20 cellular contexts compared by ENCODE assay signal in the genomic region with DNA sequence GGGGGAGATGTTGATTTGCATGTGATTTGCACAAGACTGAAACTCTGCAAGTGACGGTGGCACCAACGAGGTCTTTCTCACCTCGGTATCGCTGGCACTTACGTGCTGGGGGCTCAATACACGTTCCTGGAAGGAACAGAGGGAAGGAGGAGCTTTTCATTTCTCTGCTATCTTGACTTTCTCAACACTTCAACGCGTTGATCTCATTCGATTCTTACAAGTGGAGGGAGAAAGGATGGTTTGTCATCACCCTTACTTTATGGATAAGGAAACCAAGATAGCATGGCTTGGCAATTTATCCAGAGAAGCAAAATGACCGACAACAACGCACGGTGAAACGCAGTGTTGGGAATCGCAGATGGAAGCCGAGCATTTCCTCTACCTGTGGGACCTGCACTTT.
DNase-seq lines count a peak whose midpoint lies in the region; ATAC-seq, FAIRE-seq and TF ChIP-seq lines count a peak whose summit lies in the region.
"Had no signal": no experiment of that assay in that cellular context is flagged by ENCODE, and none has a peak within 500 bp of the region (broad histone marks: within the 10 kb centered on the region; RNA-seq: fewer than 3 reads in every experiment).

No MANE protein-coding gene starts in this region.

- H4K20me1 ChIP-seq in GM23338 (replicated peaks; ENCODE audit: insufficient read depth) (no peaks in the 10 kb centered on the region), osteoblast (ENCODE audit: insufficient read depth, low read length) (no peaks in the 10 kb centered on the region)

- TF ChIP-seq CTCF in D721Med (IDR thresholded peaks at IDR 0.05; ENCODE audit: insufficient read depth, missing control alignments) (no peak), GM23338 (conservative IDR thresholded peaks at IDR 0.05; ENCODE audit: low read depth in 2 of 2) (no peak), endodermal cell (conservative IDR thresholded peaks at IDR 0.05) (no peak), progenitor cell of endocrine pancreas (IDR thresholded peaks at IDR 0.05; ENCODE audit: unreplicated experiment) (no peak), osteoblast (IDR thresholded peaks at IDR 0.05; ENCODE audit: extremely low read depth, low read depth, low read length) (no peak)

- 82 to 90% methylated on average over 11 to 15 of the region's 15 CpGs for WGBS in endodermal cell (ENCODE audit: insufficient coverage in 1 of 2, insufficient read length in 1 of 2), 2 experiments

- H3K36me3 ChIP-seq in GM23338 (ENCODE audit: insufficient read depth) (0 out of 2 replicates have a peak, but pooled peaks cover 6% of the 10 kb centered on the region), endodermal cell (ENCODE audit: control insufficient read depth, insufficient read depth, low read length) (no peaks in the 10 kb centered on the region), osteoblast (ENCODE audit: insufficient read depth, low read length) (no peaks in the 10 kb centered on the region)
- H3K36me3 ChIP-seq: BE2C, HAP-1 had no signal

- no peak overlapping the region for H3K27ac Mint-ChIP-seq in GM23338
- no peak overlapping the region for H3K27ac Mint-ChIP-seq in endodermal cell
- peak overlapping the region; percentile 21 for H3K27ac Mint-ChIP-seq in progenitor cell of endocrine pancreas
- H3K27ac Mint-ChIP-seq: CD4-positive, CD25-positive, alpha-beta regulatory T cell; CD8-positive, alpha-beta memory T cell had no signal

- H3F3A ChIP-seq in GM23338 (replicated peaks; ENCODE audit: low read depth), result no peaks in the 10 kb centered on the region

- peak; percentile 16 for FAIRE-seq in D721Med (lab: Jason Lieb, UNC)
- FAIRE-seq: A204.1 had no signal

- ATAC-seq in GM23338, result no peak
- no peak for ATAC-seq in esophagus mucosa
- no peak for ATAC-seq in HG02642 (IDR thresholded peaks at IDR 0.05; ENCODE audit: poor library complexity, unreplicated experiment)

- H2AFZ ChIP-seq in GM23338 (peak overlapping the region; percentile 56; the same call in 1 of the 2 replicates), osteoblast (ENCODE audit: low read length) (no peak overlapping the region)

- 0 out of 3 replicates have a peak, but pooled peaks cover 4% of the 10 kb centered on the region for H3K36me3 Mint-ChIP-seq in GM23338 (ENCODE audit: low read depth)
- no peaks in the 10 kb centered on the region for H3K36me3 Mint-ChIP-seq in endodermal cell (ENCODE audit: low read depth)
- H3K36me3 Mint-ChIP-seq in progenitor cell of endocrine pancreas (ENCODE audit: insufficient read depth), result peaks cover 1% of the 10 kb centered on the region
- H3K36me3 Mint-ChIP-seq: CD4-positive, CD25-positive, alpha-beta regulatory T cell; CD8-positive, alpha-beta memory T cell had no signal

- H3K27me3 Mint-ChIP-seq in GM23338 (ENCODE audit: insufficient read depth, low read depth, poor library complexity), result peaks cover 2% of the 10 kb centered on the region
- H3K27me3 Mint-ChIP-seq in endodermal cell (ENCODE audit: insufficient read depth), result peaks cover 12% of the 10 kb centered on the region
- H3K27me3 Mint-ChIP-seq in progenitor cell of endocrine pancreas, result peaks cover 23% of the 10 kb centered on the region

- H3K27ac ChIP-seq in GM23338 (ENCODE audit: low read depth) (no peak overlapping the region), endodermal cell (ENCODE audit: low read depth, low read length) (no peak overlapping the region), osteoblast (ENCODE audit: low read depth, low read length) (no peak overlapping the region)
- H3K27ac ChIP-seq: HL-60 had no signal

- H3K4me1 Mint-ChIP-seq in GM23338, result peaks cover 4% of the 10 kb centered on the region; the same call in 2 of the 3 replicates
- peaks cover 18% of the 10 kb centered on the region for H3K4me1 Mint-ChIP-seq in endodermal cell
- H3K4me1 Mint-ChIP-seq in progenitor cell of endocrine pancreas (ENCODE audit: low read depth), result peaks cover 5% of the 10 kb centered on the region
- H3K4me1 Mint-ChIP-seq: CD4-positive, CD25-positive, alpha-beta regulatory T cell; CD8-positive, alpha-beta memory T cell had no signal

- H3K4me1 ChIP-seq in GM23338 (ENCODE audit: insufficient read depth) (no peaks in the 10 kb centered on the region; the same call in 1 of the 2 replicates), endodermal cell (ENCODE audit: control insufficient read depth, insufficient read depth, low read length) (no peaks in the 10 kb centered on the region), osteoblast (ENCODE audit: insufficient read depth, low read length) (no peaks in the 10 kb centered on the region)
- H3K4me1 ChIP-seq: BE2C, HAP-1 had no signal

- H3K27me3 ChIP-seq in GM23338 (ENCODE audit: insufficient read depth) (no peaks in the 10 kb centered on the region), endodermal cell (ENCODE audit: control insufficient read depth, insufficient read depth, low read length, poor library complexity, severe bottlenecking) (no peaks in the 10 kb centered on the region), osteoblast (ENCODE audit: insufficient read depth, low read length) (peaks cover 22% of the 10 kb centered on the region)

- no peak overlapping the region for H3K4me3 Mint-ChIP-seq in GM23338
- no peak overlapping the region for H3K4me3 Mint-ChIP-seq in endodermal cell
- H3K4me3 Mint-ChIP-seq in progenitor cell of endocrine pancreas (ENCODE audit: low read depth), result no peak overlapping the region
- H3K4me3 Mint-ChIP-seq: CD4-positive, CD25-positive, alpha-beta regulatory T cell; CD8-positive, alpha-beta memory T cell had no signal

- peaks cover 15% of the 10 kb centered on the region for H3K9me3 Mint-ChIP-seq in GM23338
- H3K9me3 Mint-ChIP-seq in endodermal cell, result peaks cover 19% of the 10 kb centered on the region
- H3K9me3 Mint-ChIP-seq in progenitor cell of endocrine pancreas (ENCODE audit: low read depth), result peaks cover 7% of the 10 kb centered on the region

- H3K9me3 ChIP-seq in endodermal cell (ENCODE audit: control insufficient read depth, low read length) (peaks cover 15% of the 10 kb centered on the region), osteoblast (ENCODE audit: low read depth, low read length) (no peaks in the 10 kb centered on the region)

- H3K9ac ChIP-seq in endodermal cell (ENCODE audit: extremely low read depth, low read length, poor library complexity, severe bottlenecking), result no peak overlapping the region

- H3K9me2 ChIP-seq in GM23338 (ENCODE audit: insufficient read depth), result no peaks in the 10 kb centered on the region; the same call in 1 of the 2 replicates

- H3K79me2 ChIP-seq in GM23338 (replicated peaks; ENCODE audit: insufficient read depth) (no peaks in the 10 kb centered on the region), osteoblast (ENCODE audit: insufficient read depth, low read length) (no peaks in the 10 kb centered on the region)

- DNase-seq in D721Med (ENCODE audit: insufficient read length, low spot score) (no peak), GM23338 (ENCODE audit: low spot score) (no peak), endodermal cell (peak; percentile 48), progenitor cell of endocrine pancreas (ENCODE audit: low spot score, unreplicated experiment) (no peak), osteoblast (ENCODE audit: insufficient read length, low spot score, missing footprints) (no peak)
- DNase-seq: ACHN; BE2C; C1 segment of cervical spinal cord; CD4-positive, CD25-positive, alpha-beta regulatory T cell; CD8-positive, alpha-beta memory T cell; COR-L47; DMS153; DMS79; GF-D8; GOT3 had no signal

- H3K4me3 ChIP-seq in GM23338 (no peak overlapping the region), endodermal cell (ENCODE audit: low read length) (no peak overlapping the region), osteoblast (ENCODE audit: insufficient read depth, low read length) (no peak overlapping the region)
- H3K4me3 ChIP-seq: HAP-1 had no signal

- H3K4me2 ChIP-seq in GM23338 (no peak overlapping the region), osteoblast (ENCODE audit: insufficient read depth, low read length) (no peak overlapping the region)

TF ChIP-seq in GM23338, 12 proteins besides CTCF, POLR2A, EP300 and RAD21 (continues in another document):
- no peak for TF ChIP-seq POLR2AphosphoS5 (IDR thresholded peaks at IDR 0.05; ENCODE audit: low read depth)
- no peak for TF ChIP-seq EZH2 (IDR thresholded peaks at IDR 0.05; ENCODE audit: low read depth, unreplicated experiment)
- TF ChIP-seq NANOG (IDR thresholded peaks at IDR 0.05; ENCODE audit: borderline replicate concordance), result no peak
